1 cellular context compared by ENCODE assay signal in genomic region chr3:27568393-27568792, GRCh38.
TF ChIP-seq lines count a peak whose summit lies in the region.

No MANE protein-coding gene starts in this region.

TF ChIP-seq in SK-N-SH, 30 proteins besides CTCF, POLR2A, EP300 and RAD21 (continued from another document):
- TF ChIP-seq PBX3 (IDR thresholded peaks at IDR 0.05) (no peak), ELF1 (IDR thresholded peaks at IDR 0.05) (no peak), FOXJ3 (CRISPR knock-in tag; IDR thresholded peaks at IDR 0.05) (0 out of 2 replicates have a peak, but pooled peaks have one; percentile 36), USF1 (IDR thresholded peaks at IDR 0.05; ENCODE audit: borderline replicate concordance, low read depth) (no peak), FOSL2 (IDR thresholded peaks at IDR 0.05; ENCODE audit: borderline replicate concordance, low read depth) (no peak), NRF1 (IDR thresholded peaks at IDR 0.05; ENCODE audit: low read depth, low read length) (no peak), GATA2 (CRISPR knock-in tag; IDR thresholded peaks at IDR 0.05) (peak; percentile 20; the same call in 1 of the 2 replicates), RFX5 (IDR thresholded peaks at IDR 0.05; ENCODE audit: low read length) (no peak)
- TF ChIP-seq, protein P1, sequence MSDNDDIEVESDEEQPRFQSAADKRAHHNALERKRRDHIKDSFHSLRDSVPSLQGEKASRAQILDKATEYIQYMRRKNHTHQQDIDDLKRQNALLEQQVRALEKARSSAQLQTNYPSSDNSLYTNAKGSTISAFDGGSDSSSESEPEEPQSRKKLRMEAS (IDR thresholded peaks at IDR 0.05; ENCODE audit: low read depth) = no peak
